Comparison of ENCODE assay signal across 24 cellular contexts in the genomic region with DNA sequence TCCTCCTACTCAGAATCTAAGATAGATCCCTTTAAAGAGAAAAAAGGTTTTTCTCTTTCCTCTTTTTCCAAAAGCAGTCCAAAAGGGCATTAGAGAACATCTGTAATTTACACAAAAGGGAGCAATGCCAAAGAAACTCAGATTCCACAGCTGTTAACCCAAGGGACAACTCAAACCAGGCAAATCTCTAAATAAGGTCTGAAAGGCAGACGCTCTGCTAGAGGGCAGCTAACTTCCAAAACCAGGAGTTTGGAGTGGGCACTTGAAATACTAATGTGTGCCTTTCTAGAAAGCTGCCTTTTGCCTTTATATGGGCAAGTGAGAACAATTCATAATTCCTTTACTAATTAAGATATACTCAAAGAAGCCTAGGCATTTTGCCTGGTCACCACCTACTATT.
DNase-seq lines count a peak whose midpoint lies in the region; ATAC-seq and TF ChIP-seq lines count a peak whose summit lies in the region.
"Had no signal": no experiment of that assay in that cellular context is flagged by ENCODE, and none has a peak within 500 bp of the region (broad histone marks: within the 10 kb centered on the region; RNA-seq: fewer than 3 reads in every experiment).

No MANE protein-coding gene starts in this region.

- DNase-seq in AG08395 (ENCODE audit: low spot score) (peak; percentile 5), HFF-Myc (ENCODE audit: extremely low read depth, low read depth) (peak; percentile 32), fibroblast of gingiva (ENCODE audit: low read depth) (peak; percentile 56), endodermal cell (no peak), SK-N-DZ (ENCODE audit: low spot score) (no peak)
- DNase-seq in activated CD8-positive, alpha-beta memory T cell treated with anti-CD3 and anti-CD28 coated beads, Interleukin-2, amount 50 U/mL, for 4 hours, result no peak
- DNase-seq: activated CD4-positive, alpha-beta T cell treated with anti-CD3 and anti-CD28 coated beads for 1 hour; activated CD8-positive, alpha-beta T cell treated with anti-CD3 and anti-CD28 coated beads, Interleukin-2, amount 10 ng/mL, durations not matched to agents 7 days and 5 days; activated gamma-delta T cell treated with Interleukin-2 at 50 U/mL for 16 hours; activated T-cell treated with anti-CD3 and anti-CD28 coated beads, Interleukin-2, amount 50 U/mL, for 1 hour; adrenal gland; central memory CD4-positive, alpha-beta T cell; H9; Kasumi-1; mesendoderm; naive thymus-derived CD8-positive, alpha-beta T cell; NCI-H1048; NCI-H1930; ovary; SIG-M5 had no signal

- peaks cover 22% of the 10 kb centered on the region for H3K9me3 ChIP-seq in endodermal cell (ENCODE audit: control insufficient read depth, low read length)
- H3K9me3 ChIP-seq: adrenal gland, ovary had no signal

- peaks cover 17% of the 10 kb centered on the region for H3K36me3 ChIP-seq in endodermal cell (ENCODE audit: control insufficient read depth, insufficient read depth, low read length)
- H3K36me3 ChIP-seq: adrenal gland, ovary had no signal

- no peaks in the 10 kb centered on the region for H3K4me1 ChIP-seq in endodermal cell (ENCODE audit: control insufficient read depth, insufficient read depth, low read length)
- H3K4me1 ChIP-seq: adrenal gland had no signal

- TF ChIP-seq CTCF in HFF-Myc (IDR thresholded peaks at IDR 0.05; ENCODE audit: low read depth, low read length, missing control alignments) (no peak), nephron (IDR thresholded peaks at IDR 0.05; ENCODE audit: unreplicated experiment in 3 of 3) (no peak), endodermal cell (conservative IDR thresholded peaks at IDR 0.05) (no peak)

- no peaks in the 10 kb centered on the region for H3K27me3 ChIP-seq in endodermal cell (ENCODE audit: control insufficient read depth, insufficient read depth, low read length, poor library complexity, severe bottlenecking)
- H3K27me3 ChIP-seq: adrenal gland, ovary had no signal

- H3K36me3 Mint-ChIP-seq in nephron (ENCODE audit: low read depth) (peaks cover 7% of the 10 kb centered on the region), endodermal cell (ENCODE audit: low read depth) (peaks cover 13% of the 10 kb centered on the region)

- H3K4me3 ChIP-seq in HFF-Myc (replicated peaks; ENCODE audit: low read depth, low read length) (no peak overlapping the region), endodermal cell (ENCODE audit: low read length) (no peak overlapping the region)
- H3K4me3 ChIP-seq: adrenal gland, ovary had no signal

- H3K9me3 Mint-ChIP-seq in nephron, result peaks cover 4% of the 10 kb centered on the region
- H3K9me3 Mint-ChIP-seq in endodermal cell, result peaks cover 10% of the 10 kb centered on the region

- H3K27ac Mint-ChIP-seq in nephron, result peak overlapping the region; percentile 43 to 92 (median 86)
- H3K27ac Mint-ChIP-seq in endodermal cell, result no peak overlapping the region
- H3K27ac Mint-ChIP-seq: activated CD8-positive, alpha-beta T cell treated with anti-CD3 and anti-CD28 coated beads, Interleukin-2, amount 10 ng/mL, durations not matched to agents 7 days and 5 days; CD14-positive monocyte; H9; naive thymus-derived CD8-positive, alpha-beta T cell had no signal

- no peak for ATAC-seq in GM19395 (IDR thresholded peaks at IDR 0.05; ENCODE audit: unreplicated experiment)
- ATAC-seq: activated CD8-positive, alpha-beta T cell treated with anti-CD3 and anti-CD28 coated beads, Interleukin-2, amount 10 ng/mL, durations not matched to agents 7 days and 5 days; naive thymus-derived CD8-positive, alpha-beta T cell had no signal

- peaks cover 30% of the 10 kb centered on the region for H3K4me1 Mint-ChIP-seq in nephron
- H3K4me1 Mint-ChIP-seq in endodermal cell, result peaks cover 7% of the 10 kb centered on the region

- H3K27ac ChIP-seq in endodermal cell (ENCODE audit: low read depth, low read length), result no peak overlapping the region
- H3K27ac ChIP-seq: adrenal gland, epithelial cell of prostate, ovary had no signal

- no peaks in the 10 kb centered on the region for H3K27me3 Mint-ChIP-seq in nephron (ENCODE audit: low read depth)
- H3K27me3 Mint-ChIP-seq in endodermal cell (ENCODE audit: insufficient read depth), result no peaks in the 10 kb centered on the region
- H3K27me3 Mint-ChIP-seq: naive thymus-derived CD8-positive, alpha-beta T cell had no signal

- no peak overlapping the region for H3K9ac ChIP-seq in endodermal cell (ENCODE audit: extremely low read depth, low read length, poor library complexity, severe bottlenecking)

- WGBS in endodermal cell (ENCODE audit: insufficient coverage in 1 of 2, insufficient read length in 1 of 2), 2 experiments, result 86% methylated on average over 1 of the region's 1 CpG; no CpG with 5 or more reads in 1 of the 2 experiments

- H3K4me3 Mint-ChIP-seq in nephron, result peak overlapping the region in 1 of 3 experiments; percentile 24
- no peak overlapping the region for H3K4me3 Mint-ChIP-seq in endodermal cell
- H3K4me3 Mint-ChIP-seq: activated CD8-positive, alpha-beta T cell treated with anti-CD3 and anti-CD28 coated beads, Interleukin-2, amount 10 ng/mL, durations not matched to agents 7 days and 5 days; CD14-positive monocyte; H9; naive thymus-derived CD8-positive, alpha-beta T cell had no signal

Comparison
In these comparisons a context has a peak if more than half of its experiments do, and no peak if none do; other contexts are left out.
1. DNase-seq: peak in AG08395 (single experiment), HFF-Myc (single experiment) and fibroblast of gingiva (single experiment); none in activated CD8-positive, alpha-beta memory T cell treated with anti-CD3 and anti-CD28 coated beads, Interleukin-2, amount 50 U/mL, for 4 hours (single experiment), endodermal cell (single experiment) and SK-N-DZ (single experiment).